ENCODE assay signal across 8 cellular contexts in the genomic region with DNA sequence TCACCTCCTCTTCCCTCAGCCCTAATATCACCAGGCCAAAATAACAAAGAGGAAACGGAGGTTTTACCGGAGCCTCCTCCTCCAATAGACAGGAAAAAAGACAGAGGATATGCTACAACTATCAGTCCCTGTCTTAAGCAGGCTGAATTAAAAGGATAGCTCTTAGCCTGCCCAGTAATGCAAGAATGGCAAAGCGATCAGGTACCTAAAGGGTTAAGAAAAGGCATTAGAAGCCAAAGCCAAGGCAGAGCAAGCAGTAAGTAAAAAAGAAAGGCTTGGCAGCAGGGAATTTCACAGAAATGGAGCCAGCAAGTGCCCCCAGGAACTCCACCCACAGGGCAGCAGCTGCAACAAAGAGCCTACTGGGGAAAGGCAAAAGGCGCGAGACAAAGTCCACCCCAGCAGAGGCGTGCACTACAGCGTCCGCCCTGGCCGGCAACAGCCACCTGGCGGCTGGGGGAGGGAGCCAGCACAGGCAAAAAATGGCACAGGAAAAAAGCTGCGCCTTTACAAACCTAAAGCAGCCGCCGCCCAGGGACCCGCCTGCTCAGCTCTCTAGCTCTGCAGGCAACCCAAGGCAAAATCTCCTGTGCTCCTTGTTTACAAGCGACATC.
DNase-seq lines count a peak whose midpoint lies in the region; ATAC-seq, FAIRE-seq and TF ChIP-seq lines count a peak whose summit lies in the region.

No MANE protein-coding gene starts in this region.

- H3K27me3 Mint-ChIP-seq in chondrocyte (ENCODE audit: low read depth) (no peaks in the 10 kb centered on the region), nephron (ENCODE audit: low read depth) (no peaks in the 10 kb centered on the region)

- H3K4me1 Mint-ChIP-seq in chondrocyte (ENCODE audit: low read depth) (no peaks in the 10 kb centered on the region), nephron (peaks cover 11% of the 10 kb centered on the region)

- H3K4me1 ChIP-seq in HUES48 (ENCODE audit: control insufficient read depth, insufficient read depth, low read length) (peaks cover 20% of the 10 kb centered on the region), vagina (no peaks in the 10 kb centered on the region)

- no peak for ATAC-seq in GM18868 (IDR thresholded peaks at IDR 0.05; ENCODE audit: unreplicated experiment)

- H3K4me3 ChIP-seq in HUES48 (ENCODE audit: low read depth, low read length) (peak overlapping the region; percentile 49), vagina (no peak overlapping the region)

- no peaks in the 10 kb centered on the region for H3K36me3 ChIP-seq in HUES48 (ENCODE audit: control insufficient read depth, insufficient read depth, low read length)
- H3K36me3 ChIP-seq in vagina = no peaks in the 10 kb centered on the region

- no peak overlapping the region for H3K27ac Mint-ChIP-seq in chondrocyte (ENCODE audit: unreplicated experiment)
- peak overlapping the region in 2 of 3 experiments; percentile 41 to 77 for H3K27ac Mint-ChIP-seq in nephron

- no peak overlapping the region for H3K9ac ChIP-seq in HUES48 (ENCODE audit: low read depth, low read length)

- peaks cover 35% of the 10 kb centered on the region for H3K9me3 ChIP-seq in HUES48 (ENCODE audit: control insufficient read depth, insufficient read depth, low read length)
- no peaks in the 10 kb centered on the region for H3K9me3 ChIP-seq in vagina

- H3K9me3 Mint-ChIP-seq in chondrocyte (ENCODE audit: low read depth) (peaks cover 39% of the 10 kb centered on the region), nephron (peaks cover 30% of the 10 kb centered on the region)

- intact Hi-C loops in vagina (cut with DNase I) = no loop called here

- H3K4me3 Mint-ChIP-seq in chondrocyte (ENCODE audit: unreplicated experiment) = peak overlapping the region; percentile 17
- peak overlapping the region; percentile 50 to 73 (median 66) for H3K4me3 Mint-ChIP-seq in nephron

- no peak for FAIRE-seq in D721Med (lab: Jason Lieb, UNC)

- H3K27ac ChIP-seq in HUES48 (ENCODE audit: low read depth, low read length) (peak overlapping the region; percentile 90), vagina (no peak overlapping the region)

- TF ChIP-seq POLR2A in vagina (IDR thresholded peaks at IDR 0.05) = no peak

- H3K36me3 Mint-ChIP-seq in chondrocyte (ENCODE audit: low read depth) = no peaks in the 10 kb centered on the region
- no peaks in the 10 kb centered on the region for H3K36me3 Mint-ChIP-seq in nephron (ENCODE audit: low read depth)

- H3K27me3 ChIP-seq in HUES48 (ENCODE audit: control insufficient read depth, insufficient read depth, low read length) (no peaks in the 10 kb centered on the region), vagina (no peaks in the 10 kb centered on the region)

- DNase-seq in DMS 273 (lab: John Stamatoyannopoulos, UW; ENCODE audit: unreplicated experiment) = peak; percentile 78
- DNase-seq in chondrocyte (ENCODE audit: low spot score) = no peak
- no peak for DNase-seq in D721Med (ENCODE audit: insufficient read length, low spot score)
- DNase-seq in NAMALWA (ENCODE audit: low spot score) = no peak
- DNase-seq in vagina (ENCODE audit: extremely low spot score in 2 of 2) = no peak

- TF ChIP-seq CTCF in chondrocyte (IDR thresholded peaks at IDR 0.05) (peak; percentile 16), nephron (IDR thresholded peaks at IDR 0.05; ENCODE audit: unreplicated experiment in 3 of 3) (peak in 2 of 3 experiments; percentile 19 to 43), D721Med (IDR thresholded peaks at IDR 0.05; ENCODE audit: insufficient read depth, missing control alignments) (no peak), vagina (IDR thresholded peaks at IDR 0.05) (no peak)

Comparison
In these comparisons a context has a peak if more than half of its experiments do, and no peak if none do; other contexts are left out.
1. CTCF ChIP-seq: peak in chondrocyte (single experiment) and nephron (2 of 3); none in D721Med (single experiment) and vagina (0 of 3).